In genomic region chr22:45552580-45553332, GRCh38 we compare ENCODE assay signal across 8 cellular contexts. TPM values are rescaled to one million over a fixed set of nuclear protein-coding genes. Genes with fewer than 3 reads are reported as not detected.
DNase-seq lines count a peak whose midpoint lies in the region; ATAC-seq and TF ChIP-seq lines count a peak whose summit lies in the region.

No MANE protein-coding gene starts in this region.

- intact Hi-C loops in IMR-90 (cut with micrococcal nuclease) (loop anchor here (1.0 to 10.0 kb wide), 5 partner anchors 48 to 448 kb away; no protein-coding TSS in a partner anchor), left colon (cut with DNase I, micrococcal nuclease) (loop anchor here (5.0 to 10.0 kb wide), 3 partner anchors 108 to 288 kb away; no protein-coding TSS in a partner anchor)

- H3K27me3 ChIP-seq in IMR-90 (ENCODE audit: control insufficient read depth, insufficient read depth, low read length) (no peaks in the 10 kb centered on the region), thymus (ENCODE audit: control insufficient read depth, insufficient read depth) (no peaks in the 10 kb centered on the region)

- POLR2A ChIA-PET in IMR-90 (lab: Charles Lee; ENCODE audit: unreplicated experiment) = no interaction called here

- BruUV-seq in IMR-90 (replicated peaks; lab: Mats Ljungman, UMichigan) = no TSS peak

- TF ChIP-seq RAD21 in IMR-90 (IDR thresholded peaks at IDR 0.05; ENCODE audit: low read length) = peak; percentile 72

- peak overlapping the region; percentile 87 for H2AFZ ChIP-seq in IMR-90 (replicated peaks; ENCODE audit: low read length, poor library complexity)

- H3K9ac ChIP-seq in IMR-90 (ENCODE audit: low read depth, low read length) = peak overlapping the region; percentile 31

- peak overlapping the region; percentile 88 for H2BK20ac ChIP-seq in IMR-90 (ENCODE audit: low read depth, low read length)

- peak overlapping the region; percentile 86 for H3K23ac ChIP-seq in IMR-90 (ENCODE audit: low read depth, low read length)

- H3K79me1 ChIP-seq in IMR-90 (ENCODE audit: low read depth in 1 of 2, low read length in 2 of 2) = peaks cover 0 to 26% of the 10 kb centered on the region in 2 experiments; a peak in 2 of 4 replicates

- in situ Hi-C loops in IMR-90 (cut with MboI; ENCODE audit: low sequenced_read_pairs) = loop anchor here (5.0 to 25.0 kb wide), 3 partner anchors 100 to 565 kb away; no protein-coding TSS in a partner anchor

- peak overlapping the region; percentile 52; the same call in 1 of the 2 replicates for H3K56ac ChIP-seq in IMR-90 (ENCODE audit: extremely low read depth, insufficient read depth, low read length)

- H3K4ac ChIP-seq in IMR-90 (ENCODE audit: low read depth, low read length) = peak overlapping the region; percentile 97

- H3K4me1 ChIP-seq in IMR-90 (ENCODE audit: control insufficient read depth, insufficient read depth, low read length) = peaks cover 44% of the 10 kb centered on the region
- no peaks in the 10 kb centered on the region for H3K4me1 ChIP-seq in thymus (ENCODE audit: control insufficient read depth, insufficient read depth, low read length)

- H3K14ac ChIP-seq in IMR-90 (replicated peaks; ENCODE audit: low read depth, low read length) = peak overlapping the region; percentile 92

- no peaks in the 10 kb centered on the region for H3K9me3 ChIP-seq in IMR-90 (ENCODE audit: control insufficient read depth, insufficient read depth, low read length)
- H3K9me3 ChIP-seq in thymus (ENCODE audit: control insufficient read depth) = no peaks in the 10 kb centered on the region

- H3K4me3 ChIP-seq in IMR-90 (ENCODE audit: insufficient read depth, low read depth, low read length) (no peak overlapping the region), choroid plexus epithelial cell (ENCODE audit: low read depth, low read length) (no peak overlapping the region), thymus (ENCODE audit: low read length) (no peak overlapping the region)

- H3K27ac ChIP-seq in IMR-90 (ENCODE audit: insufficient read depth, low read length) = peak overlapping the region; percentile 89
- peak overlapping the region; percentile 22 for H3K27ac ChIP-seq in thymus (ENCODE audit: low read depth)

- H3K18ac ChIP-seq in IMR-90 (ENCODE audit: low read depth, low read length) = peak overlapping the region; percentile 63

- H3K36me3 ChIP-seq in IMR-90 (ENCODE audit: control insufficient read depth, insufficient read depth, low read length) (peaks cover 49% of the 10 kb centered on the region; the same call in 1 of the 2 replicates), thymus (ENCODE audit: control insufficient read depth, insufficient read depth) (no peaks in the 10 kb centered on the region)

- peak overlapping the region; percentile 88 for H2AK5ac ChIP-seq in IMR-90 (ENCODE audit: low read depth, low read length)

- H2BK5ac ChIP-seq in IMR-90 (ENCODE audit: low read depth, low read length, poor library complexity, severe bottlenecking) = peak overlapping the region; percentile 86

- H3K4me2 ChIP-seq in IMR-90 (ENCODE audit: low read depth, low read length) = peak overlapping the region; percentile 20; the same call in 1 of the 2 replicates

- H4K20me1 ChIP-seq in IMR-90 (ENCODE audit: insufficient read depth, low read length) = peaks cover 7% of the 10 kb centered on the region

- peaks cover 19% of the 10 kb centered on the region for H3K9me1 ChIP-seq in IMR-90 (ENCODE audit: insufficient read depth, low read length)

- TF ChIP-seq POLR2A in IMR-90 (IDR thresholded peaks at IDR 0.05; ENCODE audit: low read depth, low read length) = no peak; the same call in 1 of the 2 replicates

- CTCF ChIA-PET in IMR-90 (lab: Yijun Ruan, JAX) = interaction anchor here (0.6 to 2.3 kb wide), 15 partner anchors 21 to 388 kb away, joined by 3 to 10 read pairs (median 3); no protein-coding TSS in a partner anchor

- peak; percentile 68 for TF ChIP-seq CTCF in IMR-90 (conservative IDR thresholded peaks at IDR 0.05; ENCODE audit: low read depth, low read length)
- peak; percentile 73 for TF ChIP-seq CTCF in choroid plexus epithelial cell (conservative IDR thresholded peaks at IDR 0.05; ENCODE audit: low read depth, low read length)

- H4K8ac ChIP-seq in IMR-90 (ENCODE audit: low read depth in 2 of 2, low read length in 2 of 2) = peak overlapping the region; percentile 20 to 87; a peak in 2 of 4 replicates

- ATAC-seq in IMR-90 (ENCODE audit: low read depth) (peak; percentile 50), left colon (peak; percentile 15), GM18519 (IDR thresholded peaks at IDR 0.05; ENCODE audit: low FRiP score, unreplicated experiment) (no peak), HG03469 (IDR thresholded peaks at IDR 0.05; ENCODE audit: unreplicated experiment) (no peak)

- dilution Hi-C loops in IMR-90 (cut with HindIII; ENCODE audit: low sequenced_read_pairs, unreplicated experiment) = no loop called here

- peak overlapping the region; percentile 58; the same call in 1 of the 3 replicates for H2BK15ac ChIP-seq in IMR-90 (ENCODE audit: low read depth, low read length)

- 8% methylated on average over 2 of the region's 30 CpGs; no CpG with 5 or more reads in 1 of the 2 experiments for WGBS in IMR-90 (ENCODE audit: extremely low coverage in 2 of 2, insufficient read length in 1 of 2), 2 experiments
- WGBS in thymus = 91% methylated on average over 30 of the region's 30 CpGs

- peak overlapping the region; percentile 90 for H2AK9ac ChIP-seq in IMR-90 (replicated peaks; ENCODE audit: low read depth, low read length, poor library complexity)

- DNase-seq in IMR-90 = peak; percentile 96
- peak; percentile 97 for DNase-seq in choroid plexus epithelial cell (ENCODE audit: low read depth)
- peak; percentile 48 to 52 for DNase-seq in left colon
- no peak for DNase-seq in activated CD4-positive, CD25-positive, alpha-beta regulatory T cell treated with anti-CD3 and anti-CD28 coated beads, Interleukin-2, amount 50 U/mL, for 72 hours
- DNase-seq in stimulated activated CD4-positive, alpha-beta T cell treated with anti-CD3 and anti-CD28 coated beads, Interleukin-2, amount 100 ng/mL, for 48 hours = no peak

- peak overlapping the region; percentile 80 for H2BK120ac ChIP-seq in IMR-90 (ENCODE audit: low read depth, low read length)

- peak overlapping the region; percentile 94 for H4K91ac ChIP-seq in IMR-90 (ENCODE audit: insufficient read depth, low read depth, low read length)

- H4K5ac ChIP-seq in IMR-90 (ENCODE audit: low read depth, low read length) = peak overlapping the region; percentile 32

TF ChIP-seq in IMR-90, 13 proteins besides CTCF, POLR2A, EP300 and RAD21:
- TF ChIP-seq CHD1 (IDR thresholded peaks at IDR 0.05; ENCODE audit: low read depth, low read length) = peak; percentile 2; the same call in 1 of the 2 replicates
- TF ChIP-seq MAZ (IDR thresholded peaks at IDR 0.05; ENCODE audit: borderline replicate concordance, low read depth, low read length) = 0 out of 2 replicates have a peak, but pooled peaks have one; percentile 18
- TF ChIP-seq SMC3 (IDR thresholded peaks at IDR 0.05; ENCODE audit: low read depth, low read length) = peak; percentile 66
- TF ChIP-seq ELK1 (IDR thresholded peaks at IDR 0.05; ENCODE audit: borderline replicate concordance, low read depth, low read length) = no peak
- no peak for TF ChIP-seq RFX5 (IDR thresholded peaks at IDR 0.05; ENCODE audit: low read depth, low read length)
- no peak for TF ChIP-seq MAFK (IDR thresholded peaks at IDR 0.05; ENCODE audit: low read depth, low read length)
- no peak for TF ChIP-seq FOS (IDR thresholded peaks at IDR 0.05; ENCODE audit: low read depth, low read length)
- peak; percentile 50; the same call in 1 of the 2 replicates for TF ChIP-seq BHLHE40 (IDR thresholded peaks at IDR 0.05; ENCODE audit: low read depth, low read length)
- no peak for TF ChIP-seq NFE2L2 (IDR thresholded peaks at IDR 0.05; ENCODE audit: low read depth, low read length)
- peak; percentile 73 for TF ChIP-seq RCOR1 (IDR thresholded peaks at IDR 0.05; ENCODE audit: insufficient replicate concordance, low read length)
- peak; percentile 23; the same call in 1 of the 2 replicates for TF ChIP-seq USF2 (IDR thresholded peaks at IDR 0.05; ENCODE audit: low read depth, low read length)
- no peak for TF ChIP-seq CEBPB (IDR thresholded peaks at IDR 0.05; ENCODE audit: low read depth, low read length)
- no peak; the same call in 1 of the 2 replicates for TF ChIP-seq MXI1 (IDR thresholded peaks at IDR 0.05; ENCODE audit: borderline replicate concordance, low read depth, low read length)

RNA-seq across cellular contexts. Expression of gene FBLN1, which starts 50.1 kb away (rescaled TPM):
- total RNA-seq in IMR-90 (2012; rRNA removed) (11.3 and 11.4 TPM in 2 replicates), left colon (100 to 1,000 TPM in 1 of 2 donors, 10 to 100 TPM in 1; 51.8 to 114 TPM)
- polyA plus RNA-seq in IMR-90 (2012; rRNA removed) (80.8 and 87.9 TPM in 2 replicates), thymus (36.3 TPM)
- 107 and 230 TPM in 2 replicates for polyA plus RNA-seq in IMR-90 (2012; cell fraction: cytosol; rRNA removed)
- 78.8 and 81.4 TPM in 2 replicates for polyA plus RNA-seq in IMR-90 (2012; cell fraction: nucleus; rRNA removed; ENCODE audit: low replicate concordance)

Comparison
In these comparisons a context has a peak if more than half of its experiments do, and no peak if none do; other contexts are left out.
1. ATAC-seq: peak in IMR-90 (single experiment) and left colon (single experiment); none in GM18519 (single experiment) and HG03469 (single experiment).
2. DNase-seq: peak in IMR-90 (single experiment), choroid plexus epithelial cell (single experiment) and left colon (2 of 2); none in activated CD4-positive, CD25-positive, alpha-beta regulatory T cell treated with anti-CD3 and anti-CD28 coated beads, Interleukin-2, amount 50 U/mL, for 72 hours (single experiment) and stimulated activated CD4-positive, alpha-beta T cell treated with anti-CD3 and anti-CD28 coated beads, Interleukin-2, amount 100 ng/mL, for 48 hours (0 of 2).